17 cellular contexts compared by ENCODE assay signal in genomic region chr12:27971606-27972005, GRCh38. TPM values are rescaled to one million over a fixed set of nuclear protein-coding genes. Genes with fewer than 3 reads are reported as not detected.
A peak's percentile ranks its signal among the peaks of the same experiment; 100 is the strongest.
DNase-seq lines count a peak whose midpoint lies in the region; ATAC-seq and TF ChIP-seq lines count a peak whose summit lies in the region.
"Had no signal": no experiment of that assay in that cellular context is flagged by ENCODE, and none has a peak within 500 bp of the region (broad histone marks: within the 10 kb centered on the region; RNA-seq: fewer than 3 reads in every experiment).

No MANE protein-coding gene starts in this region.

- peaks cover 36% of the 10 kb centered on the region for H3K4me1 Mint-ChIP-seq in activated naive CD4-positive, alpha-beta T cell treated with anti-CD3 and anti-CD28 coated beads for 36 hours (ENCODE audit: low read depth)
- peaks cover 44% of the 10 kb centered on the region for H3K4me1 Mint-ChIP-seq in brain
- peaks cover 62% of the 10 kb centered on the region for H3K4me1 Mint-ChIP-seq in mesothelial cell of epicardium
- H3K4me1 Mint-ChIP-seq in stimulated activated naive CD8-positive, alpha-beta T cell treated with anti-CD3 and anti-CD28 coated beads, Interleukin-15, amount 100 ng/mL, for 72 hours: peaks cover 52% of the 10 kb centered on the region

- H3K27ac Mint-ChIP-seq in activated naive CD4-positive, alpha-beta T cell treated with anti-CD3 and anti-CD28 coated beads for 36 hours: no peak overlapping the region
- no peak overlapping the region for H3K27ac Mint-ChIP-seq in activated naive CD4-positive, alpha-beta T cell treated with anti-CD3 and anti-CD28 coated beads, Interleukin-2, amount 50 U/mL, for 72 hours
- H3K27ac Mint-ChIP-seq in brain: peak overlapping the region in 1 of 5 experiments; percentile 81
- H3K27ac Mint-ChIP-seq in mesothelial cell of epicardium: peak overlapping the region; percentile 78
- H3K27ac Mint-ChIP-seq in stimulated activated naive CD8-positive, alpha-beta T cell treated with anti-CD3 and anti-CD28 coated beads, Interleukin-15, amount 100 ng/mL, for 72 hours: no peak overlapping the region

- intact Hi-C loops in activated naive CD4-positive, alpha-beta T cell treated with anti-CD3 and anti-CD28 coated beads for 36 hours (cut with micrococcal nuclease): loop anchor here (2.0 kb wide), 2 partner anchors 201 to 217 kb away; no protein-coding TSS in a partner anchor

- no peak for DNase-seq in activated naive CD4-positive, alpha-beta T cell treated with anti-CD3 and anti-CD28 coated beads for 36 hours
- no peak for DNase-seq in activated naive CD4-positive, alpha-beta T cell treated with anti-CD3 and anti-CD28 coated beads, Interleukin-2, amount 50 U/mL, for 72 hours (ENCODE audit: low spot score in 2 of 2)
- DNase-seq in mesothelial cell of epicardium (ENCODE audit: low spot score in 2 of 2, unreplicated experiment in 2 of 2) (no peak), COLO829 (ENCODE audit: low spot score) (no peak), NCI-H2196 (lab: John Stamatoyannopoulos, UW; ENCODE audit: unreplicated experiment) (no peak)
- DNase-seq in stimulated activated naive CD8-positive, alpha-beta T cell treated with anti-CD3 and anti-CD28 coated beads, Interleukin-15, amount 100 ng/mL, for 72 hours: no peak
- DNase-seq: ACHN; activated effector memory CD4-positive, alpha-beta T cell treated with anti-CD3 and anti-CD28 coated beads, Interleukin-2, amount 50 U/mL, for 16 hours; brain microvascular endothelial cell; gastrocnemius medialis; NCI-H1048; NCI-H2227 treated with DMSO at 0.1 percent for 48 hours; right lobe of liver; stimulated activated CD4-positive, alpha-beta T cell treated with anti-CD3 and anti-CD28 coated beads, Interleukin-4, amount 100 ng/mL, for 1 hour had no signal

- peak overlapping the region; percentile 1 for H3K4me3 Mint-ChIP-seq in activated naive CD4-positive, alpha-beta T cell treated with anti-CD3 and anti-CD28 coated beads for 36 hours
- H3K4me3 Mint-ChIP-seq in brain (peak overlapping the region; percentile 83 to 91 (median 84)), mesothelial cell of epicardium (peak overlapping the region; percentile 75)
- peak overlapping the region; percentile 39 to 65 for H3K4me3 Mint-ChIP-seq in stimulated activated naive CD8-positive, alpha-beta T cell treated with anti-CD3 and anti-CD28 coated beads, Interleukin-15, amount 100 ng/mL, for 72 hours

- H3K36me3 Mint-ChIP-seq in activated naive CD4-positive, alpha-beta T cell treated with anti-CD3 and anti-CD28 coated beads for 36 hours (ENCODE audit: low read depth): no peaks in the 10 kb centered on the region
- H3K36me3 Mint-ChIP-seq in activated naive CD4-positive, alpha-beta T cell treated with anti-CD3 and anti-CD28 coated beads, Interleukin-2, amount 50 U/mL, for 72 hours: peaks cover 6 to 15% of the 10 kb centered on the region in 2 donors
- no peaks in the 10 kb centered on the region for H3K36me3 Mint-ChIP-seq in brain
- H3K36me3 Mint-ChIP-seq in mesothelial cell of epicardium: no peaks in the 10 kb centered on the region

- ATAC-seq in activated naive CD4-positive, alpha-beta T cell treated with anti-CD3 and anti-CD28 coated beads, Interleukin-2, amount 50 U/mL, for 72 hours: no peak
- ATAC-seq in stimulated activated naive CD8-positive, alpha-beta T cell treated with anti-CD3 and anti-CD28 coated beads, Interleukin-15, amount 100 ng/mL, for 72 hours: no peak
- no peak for ATAC-seq in HG02623 (IDR thresholded peaks at IDR 0.05; ENCODE audit: unreplicated experiment)
- ATAC-seq: gastrocnemius medialis had no signal

- H3K27me3 Mint-ChIP-seq in activated naive CD4-positive, alpha-beta T cell treated with anti-CD3 and anti-CD28 coated beads for 36 hours (ENCODE audit: low read depth): peaks cover 84% of the 10 kb centered on the region
- H3K27me3 Mint-ChIP-seq in brain (peaks cover 97% of the 10 kb centered on the region), mesothelial cell of epicardium (ENCODE audit: low read depth) (peaks cover 78% of the 10 kb centered on the region)
- H3K27me3 Mint-ChIP-seq in stimulated activated naive CD8-positive, alpha-beta T cell treated with anti-CD3 and anti-CD28 coated beads, Interleukin-15, amount 100 ng/mL, for 72 hours: peaks cover 100% of the 10 kb centered on the region

- no peaks in the 10 kb centered on the region for H3K9me3 Mint-ChIP-seq in activated naive CD4-positive, alpha-beta T cell treated with anti-CD3 and anti-CD28 coated beads for 36 hours
- H3K9me3 Mint-ChIP-seq in activated naive CD4-positive, alpha-beta T cell treated with anti-CD3 and anti-CD28 coated beads, Interleukin-2, amount 50 U/mL, for 72 hours: no peaks in the 10 kb centered on the region
- H3K9me3 Mint-ChIP-seq in brain (peaks cover 0 to 8% (median 0%) of the 10 kb centered on the region in 5 experiments), mesothelial cell of epicardium (no peaks in the 10 kb centered on the region)
- no peaks in the 10 kb centered on the region for H3K9me3 Mint-ChIP-seq in stimulated activated naive CD8-positive, alpha-beta T cell treated with anti-CD3 and anti-CD28 coated beads, Interleukin-15, amount 100 ng/mL, for 72 hours

- CTCF ChIA-PET in activated naive CD4-positive, alpha-beta T cell treated with anti-CD3 and anti-CD28 coated beads for 36 hours (lab: Charles Lee): no interaction called here

- no peak for TF ChIP-seq CTCF in brain (conservative IDR thresholded peaks at IDR 0.05)
- TF ChIP-seq CTCF in mesothelial cell of epicardium (IDR thresholded peaks at IDR 0.05; ENCODE audit: unreplicated experiment): no peak

RNA-seq across cellular contexts. Expression of gene PTHLH, which starts 0.9 kb away (rescaled TPM):
- not detected for total RNA-seq in activated naive CD4-positive, alpha-beta T cell treated with anti-CD3 and anti-CD28 coated beads for 36 hours
- not detected for total RNA-seq in activated naive CD4-positive, alpha-beta T cell treated with anti-CD3 and anti-CD28 coated beads, Interleukin-2, amount 50 U/mL, for 72 hours
- 0.58 TPM for polyA plus RNA-seq in brain (ENCODE audit: insufficient read depth, low read depth, low replicate concordance)
- total RNA-seq in mesothelial cell of epicardium: 5.6 to 6.9 TPM (median 6.5 TPM) in 3 replicates
- total RNA-seq: mononuclear cell, right lobe of liver had no signal

Comparison
In these comparisons a context has a peak if more than half of its experiments do, and no peak if none do; other contexts are left out.
1. H3K4me3 Mint-ChIP-seq: peak in every context shown above with its lines; median percentile 84 in brain; 75 in mesothelial cell of epicardium; 52 in stimulated activated naive CD8-positive, alpha-beta T cell treated with anti-CD3 and anti-CD28 coated beads, Interleukin-15, amount 100 ng/mL, for 72 hours; 1 in activated naive CD4-positive, alpha-beta T cell treated with anti-CD3 and anti-CD28 coated beads for 36 hours.